11 cellular contexts compared by ENCODE assay signal in genomic region chr20:50248104-50248631, GRCh38. TPM values are rescaled to one million over a fixed set of nuclear protein-coding genes. Genes with fewer than 3 reads are reported as not detected.
DNase-seq lines count a peak whose midpoint lies in the region; ATAC-seq and TF ChIP-seq lines count a peak whose summit lies in the region.
"Had no signal": no experiment of that assay in that cellular context is flagged by ENCODE, and none has a peak within 500 bp of the region (broad histone marks: within the 10 kb centered on the region; RNA-seq: fewer than 3 reads in every experiment).

No MANE protein-coding gene starts in this region.

- H3K4me1 ChIP-seq in lung (ENCODE audit: control insufficient read depth in 2 of 2, insufficient read depth in 2 of 2, low read length in 2 of 2) (no peaks in the 10 kb centered on the region), tibial artery (peaks cover 0 to 3% (median 0%) of the 10 kb centered on the region in 4 donors)

- H3K27me3 ChIP-seq in lung (ENCODE audit: control insufficient read depth, insufficient read depth) (no peaks in the 10 kb centered on the region), tibial artery (peaks cover 0 to 7% of the 10 kb centered on the region in 2 donors)

- TF ChIP-seq CTCF in cardiac fibroblast (IDR thresholded peaks at IDR 0.05; ENCODE audit: low read depth, low read length), result no peak
- TF ChIP-seq CTCF in lung (IDR thresholded peaks at IDR 0.05; ENCODE audit: control extremely low read depth, extremely low read depth), result no peak
- TF ChIP-seq CTCF in progenitor cell of endocrine pancreas (IDR thresholded peaks at IDR 0.05; ENCODE audit: unreplicated experiment), result no peak
- no peak for TF ChIP-seq CTCF in tibial artery (IDR thresholded peaks at IDR 0.05)

- H3K36me3 ChIP-seq in lung (ENCODE audit: control insufficient read depth in 2 of 2, insufficient read depth in 2 of 2, low read length in 2 of 2), result no peaks in the 10 kb centered on the region
- H3K36me3 ChIP-seq in tibial artery, result no peaks in the 10 kb centered on the region

- WGBS in lung, 2 donors, result 80 to 86% methylated on average over 17 of the region's 17 CpGs

- H3K27ac ChIP-seq in lung (ENCODE audit: low read depth in 1 of 2, low read length in 1 of 2) (no peak overlapping the region), tibial artery (no peak overlapping the region)

- no peak overlapping the region for H3K27ac Mint-ChIP-seq in progenitor cell of endocrine pancreas
- peak overlapping the region in 1 of 2 donors; percentile 2 for H3K27ac Mint-ChIP-seq in stimulated activated naive CD8-positive, alpha-beta T cell treated with anti-CD3 and anti-CD28 coated beads, Interleukin-15, amount 100 ng/mL, for 72 hours

- no peaks in the 10 kb centered on the region for H3K36me3 Mint-ChIP-seq in progenitor cell of endocrine pancreas (ENCODE audit: insufficient read depth)

- H3K9me3 ChIP-seq in lung (ENCODE audit: control insufficient read depth in 2 of 2, insufficient read depth in 1 of 2, low read length in 1 of 2) (no peaks in the 10 kb centered on the region), tibial artery (no peaks in the 10 kb centered on the region)

- DNase-seq in A172 (ENCODE audit: low spot score) (peak; percentile 77), HT1080 (ENCODE audit: low read depth) (peak; percentile 59), cardiac fibroblast (ENCODE audit: low read depth in 2 of 2) (peak; percentile 38 to 41), lung (ENCODE audit: low spot score) (no peak), NCI-H2196 treated with DMSO at 0.1 percent for 48 hours (lab: John Stamatoyannopoulos, UW; ENCODE audit: unreplicated experiment) (no peak), progenitor cell of endocrine pancreas (ENCODE audit: low spot score, unreplicated experiment) (no peak), tibial artery (no peak)
- no peak for DNase-seq in stimulated activated naive CD8-positive, alpha-beta T cell treated with anti-CD3 and anti-CD28 coated beads, Interleukin-15, amount 100 ng/mL, for 72 hours
- DNase-seq: DMS79, NCI-H187 treated with DMSO at 0.1 percent for 48 hours had no signal

- H3K4me3 ChIP-seq in cardiac fibroblast (replicated peaks in 1 of 2; ENCODE audit: low read depth in 2 of 2, low read length in 2 of 2), result no peak overlapping the region
- no peak overlapping the region for H3K4me3 ChIP-seq in lung
- no peak overlapping the region for H3K4me3 ChIP-seq in tibial artery

- peaks cover 11% of the 10 kb centered on the region for H3K4me1 Mint-ChIP-seq in progenitor cell of endocrine pancreas (ENCODE audit: low read depth)
- H3K4me1 Mint-ChIP-seq in stimulated activated naive CD8-positive, alpha-beta T cell treated with anti-CD3 and anti-CD28 coated beads, Interleukin-15, amount 100 ng/mL, for 72 hours, result peaks cover 5% of the 10 kb centered on the region

- peak; percentile 69 for ATAC-seq in lung (ENCODE audit: insufficient read depth, low FRiP score)
- ATAC-seq in stimulated activated naive CD8-positive, alpha-beta T cell treated with anti-CD3 and anti-CD28 coated beads, Interleukin-15, amount 100 ng/mL, for 72 hours, result no peak

- intact Hi-C loops in tibial artery (cut with DNase I; ENCODE audit: low total_unique reads), result no loop called here

- no peak overlapping the region for H3K4me3 Mint-ChIP-seq in progenitor cell of endocrine pancreas (ENCODE audit: low read depth)
- H3K4me3 Mint-ChIP-seq in stimulated activated naive CD8-positive, alpha-beta T cell treated with anti-CD3 and anti-CD28 coated beads, Interleukin-15, amount 100 ng/mL, for 72 hours, result no peak overlapping the region
- H3K4me3 Mint-ChIP-seq: neural crest cell had no signal

- H3K9me3 Mint-ChIP-seq in progenitor cell of endocrine pancreas (ENCODE audit: low read depth), result no peaks in the 10 kb centered on the region
- no peaks in the 10 kb centered on the region for H3K9me3 Mint-ChIP-seq in stimulated activated naive CD8-positive, alpha-beta T cell treated with anti-CD3 and anti-CD28 coated beads, Interleukin-15, amount 100 ng/mL, for 72 hours
- H3K9me3 Mint-ChIP-seq: neural crest cell had no signal

- H3K27me3 Mint-ChIP-seq in progenitor cell of endocrine pancreas, result peaks cover 3% of the 10 kb centered on the region
- H3K27me3 Mint-ChIP-seq in stimulated activated naive CD8-positive, alpha-beta T cell treated with anti-CD3 and anti-CD28 coated beads, Interleukin-15, amount 100 ng/mL, for 72 hours, result no peaks in the 10 kb centered on the region

RNA-seq across cellular contexts. Expression of gene CEBPB, which starts 57.5 kb away (rescaled TPM):
- 26.8 and 31.5 TPM in 2 replicates for total RNA-seq in A172 (2014; rRNA removed; shearing (Covaris generic))
- total RNA-seq in HT1080 (2014; rRNA removed; shearing (Covaris generic)), result 58.5 and 60.7 TPM in 2 replicates
- 62.8 and 67.9 TPM in 2 replicates for polyA plus RNA-seq in HT1080 (2015; cell fraction: cytosol; rRNA removed)
- polyA plus RNA-seq in HT1080 (2015; cell fraction: nucleus; rRNA removed), result 41.8 and 47.4 TPM in 2 replicates
- total RNA-seq in lung (100 to 1,000 TPM in 1 of 2 donors, 10 to 100 TPM in 1; 54.6 to 296 TPM), progenitor cell of endocrine pancreas (19.6 and 21.3 TPM in 2 replicates)
- polyA plus RNA-seq in lung, result 100 to 1,000 TPM in 1 of 2 donors, 10 to 100 TPM in 1; 53.2 to 194 TPM

Comparison
In these comparisons a context has a peak if more than half of its experiments do, and no peak if none do; other contexts are left out.
1. DNase-seq: peak in A172 (single experiment), HT1080 (single experiment) and cardiac fibroblast (2 of 2); none in lung (single experiment), NCI-H2196 treated with DMSO at 0.1 percent for 48 hours (single experiment), progenitor cell of endocrine pancreas (single experiment), tibial artery (0 of 2) and stimulated activated naive CD8-positive, alpha-beta T cell treated with anti-CD3 and anti-CD28 coated beads, Interleukin-15, amount 100 ng/mL, for 72 hours (0 of 2).